Comparison of ENCODE assay signal across 20 cellular contexts in genomic region chr4:88528861-88529260, GRCh38. TPM values are rescaled to one million over a fixed set of nuclear protein-coding genes. Genes with fewer than 3 reads are reported as not detected.
DNase-seq lines count a peak whose midpoint lies in the region; ATAC-seq, FAIRE-seq and TF ChIP-seq lines count a peak whose summit lies in the region.
"Had no signal": no experiment of that assay in that cellular context is flagged by ENCODE, and none has a peak within 500 bp of the region (broad histone marks: within the 10 kb centered on the region; RNA-seq: fewer than 3 reads in every experiment).

No MANE protein-coding gene starts in this region.

- no peaks in the 10 kb centered on the region for H3K36me3 ChIP-seq in HCT116 (ENCODE audit: control insufficient read depth in 1 of 2, insufficient read depth in 2 of 2, low read length in 2 of 2)
- H3K36me3 ChIP-seq in adrenal gland (replicated peaks in 1 of 2), result no peaks in the 10 kb centered on the region
- H3K36me3 ChIP-seq in kidney (ENCODE audit: control insufficient read depth in 1 of 2, insufficient read depth in 2 of 2, low read length in 2 of 2), result no peaks in the 10 kb centered on the region
- H3K36me3 ChIP-seq: suprapubic skin had no signal

- TF ChIP-seq CTCF in AG10803 (conservative IDR thresholded peaks at IDR 0.05; ENCODE audit: low read length) (peak; percentile 24), HCT116 (IDR thresholded peaks at IDR 0.05 in 2 of 3, conservative IDR thresholded peaks at IDR 0.05 in 1 of 3; ENCODE audit: borderline replicate concordance in 1 of 3, insufficient read depth in 1 of 3, low read depth in 2 of 3, low read length in 2 of 3) (peak in 1 of 3 experiments; percentile 26; a peak in 2 of 6 replicates), adrenal gland (IDR thresholded peaks at IDR 0.05) (peak in 4 of 6 experiments; percentile 3 to 39 (median 36)), kidney (IDR thresholded peaks at IDR 0.05; ENCODE audit: borderline replicate concordance, extremely low read depth, insufficient read depth) (no peak)

- H3K27me3 ChIP-seq in HCT116 (ENCODE audit: insufficient read depth, low read length), result no peaks in the 10 kb centered on the region
- no peaks in the 10 kb centered on the region for H3K27me3 ChIP-seq in adrenal gland
- H3K27me3 ChIP-seq: suprapubic skin had no signal

- TF ChIP-seq POLR2A in HCT116 (IDR thresholded peaks at IDR 0.05; ENCODE audit: borderline replicate concordance, extremely low read depth, insufficient read depth, insufficient read length) (no peak), adrenal gland (IDR thresholded peaks at IDR 0.05) (no peak)

- H4K20me1 ChIP-seq in HCT116 (ENCODE audit: insufficient read depth), result no peaks in the 10 kb centered on the region

- H3K9me2 ChIP-seq in HCT116 (ENCODE audit: insufficient read depth), result no peaks in the 10 kb centered on the region

- no peak for ATAC-seq in HCT116
- ATAC-seq: activated CD4-positive, CD25-positive, alpha-beta regulatory T cell treated with anti-CD3 and anti-CD28 coated beads, Interleukin-2, amount 50 U/mL, for 24 hours; activated CD8-positive, alpha-beta memory T cell treated with anti-CD3 and anti-CD28 coated beads, Interleukin-2, amount 10 ng/mL, durations not matched to agents 7 days and 5 days; activated naive CD8-positive, alpha-beta T cell treated with anti-CD3 and anti-CD28 coated beads, Interleukin-2, amount 50 U/mL, for 24 hours; left ventricle myocardium superior; Right ventricle myocardium inferior had no signal

- no peaks in the 10 kb centered on the region for H3K79me2 ChIP-seq in HCT116 (ENCODE audit: insufficient read depth, low read length)

- DNase-seq in AG10803 (ENCODE audit: low read depth) (peak; percentile 16), HCT116 (ENCODE audit: low read depth, low spot score) (no peak), adrenal gland (no peak), kidney (no peak), putamen (ENCODE audit: low spot score) (no peak), hypothalamus (lab: John Stamatoyannopoulos, UW) (no peak), NCI-H2227 (lab: John Stamatoyannopoulos, UW; ENCODE audit: unreplicated experiment) (no peak)
- no peak for DNase-seq in activated CD4-positive, CD25-positive, alpha-beta regulatory T cell (lab: John Stamatoyannopoulos, UW)
- DNase-seq: activated CD8-positive, alpha-beta memory T cell treated with anti-CD3 and anti-CD28 coated beads, Interleukin-2, amount 10 ng/mL, durations not matched to agents 7 days and 5 days; activated naive CD8-positive, alpha-beta T cell treated with anti-CD3 and anti-CD28 coated beads, Interleukin-2, amount 50 U/mL, for 24 hours; caudate nucleus; effector CD8-positive, alpha-beta T cell; Karpas-422; left ventricle myocardium superior; NCI-H2171 treated with DMSO at 0.1 percent for 48 hours; stimulated activated CD4-positive, alpha-beta T cell treated with anti-CD3 and anti-CD28 coated beads, Interleukin-4, amount 100 ng/mL, for 4 hours; stimulated activated CD8-positive, alpha-beta memory T cell treated with anti-CD3 and anti-CD28 coated beads, Interleukin-4, amount 100 ng/mL, for 48 hours had no signal

- 72 to 87% (median 84%) methylated on average over 3 of the region's 3 CpGs for WGBS in adrenal gland, 4 donors

- H3K4me2 ChIP-seq in HCT116 (ENCODE audit: low read length), result no peak overlapping the region

- RAD21 ChIA-PET in HCT116 (lab: Charles Lee; ENCODE audit: low non-redundant PET in 1 of 2, low total read pairs in 2 of 2, uncharacterized antibody in 2 of 2, unreplicated experiment in 2 of 2), result no interaction called here

- no peak overlapping the region for H3K9ac ChIP-seq in HCT116 (ENCODE audit: low read length)
- no peak overlapping the region for H3K9ac ChIP-seq in kidney (ENCODE audit: low read length in 2 of 2)

- no peaks in the 10 kb centered on the region for H3K9me3 ChIP-seq in HCT116 (ENCODE audit: control insufficient read depth in 1 of 2, insufficient read depth in 1 of 2, low read depth in 1 of 2, low read length in 2 of 2)
- no peaks in the 10 kb centered on the region for H3K9me3 ChIP-seq in adrenal gland (replicated peaks in 1 of 3)
- no peaks in the 10 kb centered on the region for H3K9me3 ChIP-seq in kidney (ENCODE audit: control insufficient read depth in 1 of 2, low read length in 2 of 2)
- H3K9me3 ChIP-seq: suprapubic skin had no signal

- no peak overlapping the region for H2AFZ ChIP-seq in HCT116 (ENCODE audit: low read depth, low read length, poor library complexity, severe bottlenecking)

- no TSS peak for BruUV-seq in HCT116 (replicated peaks; lab: Mats Ljungman, UMichigan)

- H3K4me3 ChIP-seq in AG10803 (ENCODE audit: low read length) (no peak overlapping the region), HCT116 (replicated peaks in 1 of 2; ENCODE audit: low read depth in 1 of 2, low read length in 2 of 2) (no peak overlapping the region), adrenal gland (no peak overlapping the region), kidney (ENCODE audit: low read length in 2 of 2) (no peak overlapping the region)
- H3K4me3 ChIP-seq: suprapubic skin had no signal

- peak; percentile 52 for TF ChIP-seq RAD21 in HCT116 (IDR thresholded peaks at IDR 0.05; ENCODE audit: low read depth)

- peaks cover 6 to 15% of the 10 kb centered on the region in 2 experiments; a peak in 3 of 4 replicates for H3K4me1 ChIP-seq in HCT116 (ENCODE audit: control insufficient read depth in 1 of 2, insufficient read depth in 2 of 2, low read length in 2 of 2)
- peaks cover 16 to 21% of the 10 kb centered on the region in 2 donors for H3K4me1 ChIP-seq in adrenal gland (replicated peaks in 1 of 2)
- peaks cover 3 to 6% of the 10 kb centered on the region in 2 donors for H3K4me1 ChIP-seq in kidney (ENCODE audit: control insufficient read depth in 1 of 2, insufficient read depth in 1 of 2, low read depth in 1 of 2, low read length in 2 of 2)

- intact Hi-C loops in HCT116 (cut with micrococcal nuclease) (no loop called here), adrenal gland (cut with DNase I) (loop anchor here in 1 of 2 donors (5.0 kb wide), 1 partner anchor 128 kb away; no protein-coding TSS in a partner anchor), kidney (cut with DNase I) (no loop called here)

- POLR2A ChIA-PET in HCT116 (lab: Charles Lee), result no interaction called here

- peak; percentile 95 for FAIRE-seq in kidney (lab: Jason Lieb, UNC)

- H3K27ac ChIP-seq in HCT116 (ENCODE audit: low read depth, low read length) (no peak overlapping the region), adrenal gland (no peak overlapping the region), kidney (ENCODE audit: low read depth in 2 of 2, low read length in 2 of 2) (no peak overlapping the region)
- H3K27ac ChIP-seq: suprapubic skin had no signal

- CTCF ChIA-PET in HCT116 (lab: Charles Lee), result interaction anchor here (1.5 kb wide), 1 partner anchor 130 kb away, joined by 6 read pairs; no protein-coding TSS in a partner anchor

TF ChIP-seq in HCT116, 20 proteins besides CTCF, POLR2A, EP300 and RAD21:
- TF ChIP-seq ATF3 (IDR thresholded peaks at IDR 0.05) (no peak), SRF (IDR thresholded peaks at IDR 0.05; ENCODE audit: low read depth) (no peak), YY1 (IDR thresholded peaks at IDR 0.05; ENCODE audit: extremely low read depth, insufficient replicate concordance, low read depth, low read length) (no peak), CEBPB (IDR thresholded peaks at IDR 0.05; ENCODE audit: low read depth) (no peak), REST (IDR thresholded peaks at IDR 0.05; ENCODE audit: low read depth) (no peak), MAX (IDR thresholded peaks at IDR 0.05) (no peak)

RNA-seq across cellular contexts. Expression of gene PYURF, which starts 5.3 kb away (rescaled TPM):
- total RNA-seq in HCT116 (2021; ENCODE audit: unreplicated experiment) (50.9 TPM), adrenal gland (100 to 1,000 TPM in 3 of 8 donors, 10 to 100 TPM in 5; 76.5 to 159 (median 90.0) TPM), kidney (63.0 TPM)
- polyA plus RNA-seq in HCT116 (2012), result 34.2 and 41.5 TPM in 2 replicates
- polyA plus RNA-seq in adrenal gland (10 to 100 TPM; 69.2 to 97.3 (median 74.8) TPM), kidney (ENCODE audit: insufficient read depth, low read depth, low replicate concordance) (105 TPM)
